Comparison of ENCODE assay signal across 14 cellular contexts in the genomic region with DNA sequence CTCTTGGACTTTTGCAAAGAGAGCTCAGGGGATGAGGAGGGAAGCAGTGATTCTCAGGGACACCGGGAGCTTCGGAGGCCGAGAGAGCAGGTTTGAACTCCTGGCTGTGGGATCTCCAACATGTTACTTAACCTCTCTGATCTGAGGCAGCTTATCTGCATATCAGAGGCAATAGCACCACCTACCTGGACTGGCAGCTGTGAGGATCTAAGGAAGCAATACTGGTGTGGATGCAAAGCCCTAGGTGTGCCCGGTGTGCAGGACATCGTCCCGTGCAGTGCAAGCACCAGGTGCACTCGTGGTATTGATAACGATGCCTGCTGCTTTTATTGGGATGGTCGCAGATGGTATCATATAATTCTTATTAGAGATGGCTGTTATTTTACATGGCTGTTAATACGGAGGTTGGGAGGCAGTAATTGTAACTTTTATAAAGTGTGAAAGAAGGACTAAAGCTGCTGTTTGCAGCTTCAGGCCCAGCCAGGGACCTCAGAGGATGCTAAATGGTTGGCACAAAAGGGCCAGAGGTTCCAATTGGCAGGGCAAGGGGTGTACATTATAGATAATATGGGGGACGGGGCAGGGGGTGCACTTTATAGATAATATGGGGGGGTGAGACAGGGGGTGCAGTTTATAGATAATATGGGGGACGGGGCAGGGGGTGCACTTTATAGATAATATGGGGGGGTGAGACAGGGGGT. TPM values are rescaled to one million over a fixed set of nuclear protein-coding genes. Genes with fewer than 3 reads are reported as not detected.
DNase-seq lines count a peak whose midpoint lies in the region; ATAC-seq and TF ChIP-seq lines count a peak whose summit lies in the region.
"Had no signal": no experiment of that assay in that cellular context is flagged by ENCODE, and none has a peak within 500 bp of the region (broad histone marks: within the 10 kb centered on the region; RNA-seq: fewer than 3 reads in every experiment).

No MANE protein-coding gene starts in this region.

- BruUV-seq in A673 (replicated peaks; lab: Mats Ljungman, UMichigan) = no TSS peak
- BruUV-seq in PC-9 (replicated peaks; lab: Mats Ljungman, UMichigan) = no TSS peak

- DNase-seq in A673 (ENCODE audit: low spot score) = no peak
- peak; percentile 39 for DNase-seq in ELR (ENCODE audit: low read depth)
- no peak for DNase-seq in PC-9
- DNase-seq in foreskin keratinocyte = peak in 1 of 2 donors; percentile 39
- DNase-seq in G401 (ENCODE audit: low spot score) = no peak
- DNase-seq in DMS79 treated with DMSO at 0.1 percent for 48 hours (lab: John Stamatoyannopoulos, UW) = no peak
- DNase-seq in upper lobe of left lung = no peak
- DNase-seq: COR-L47; effector CD4-positive, alpha-beta T cell; retina had no signal

- H3K27me3 ChIP-seq in A673 (replicated peaks; ENCODE audit: insufficient read depth, low read depth, low read length, poor library complexity) (no peaks in the 10 kb centered on the region), PC-9 (ENCODE audit: insufficient read depth, low read depth) (no peaks in the 10 kb centered on the region; the same call in 1 of the 2 replicates), foreskin keratinocyte (no peaks in the 10 kb centered on the region), upper lobe of left lung (no peaks in the 10 kb centered on the region)
- H3K27me3 ChIP-seq: heart left ventricle, tibial nerve had no signal

- H3K4me1 ChIP-seq in A673 (ENCODE audit: insufficient read depth, low read length, poor library complexity, severe bottlenecking) (no peaks in the 10 kb centered on the region), PC-9 (replicated peaks; ENCODE audit: insufficient read depth) (no peaks in the 10 kb centered on the region), foreskin keratinocyte (no peaks in the 10 kb centered on the region), upper lobe of left lung (peaks cover 0 to 6% (median 0%) of the 10 kb centered on the region in 4 donors)

- in situ Hi-C loops in G401 (cut with HindIII; ENCODE audit: low sequenced_read_pairs) = no loop called here

- H3K27ac ChIP-seq in A673 (ENCODE audit: low read depth, low read length, poor library complexity, severe bottlenecking) (no peak overlapping the region), PC-9 (no peak overlapping the region), foreskin keratinocyte (no peak overlapping the region), upper lobe of left lung (no peak overlapping the region)
- H3K27ac ChIP-seq: heart left ventricle, tibial nerve had no signal

- no peak overlapping the region for H3K4me2 ChIP-seq in PC-9

- no peak for TF ChIP-seq POLR2A in upper lobe of left lung (IDR thresholded peaks at IDR 0.05)

- TF ChIP-seq CTCF in A673 (conservative IDR thresholded peaks at IDR 0.05; ENCODE audit: low read depth, low read length) (peak; percentile 23; the same call in 1 of the 2 replicates), PC-9 (conservative IDR thresholded peaks at IDR 0.05) (peak; percentile 29; the same call in 1 of the 2 replicates), foreskin keratinocyte (conservative IDR thresholded peaks at IDR 0.05) (peak; percentile 62), upper lobe of left lung (IDR thresholded peaks at IDR 0.05) (no peak)

- intact Hi-C loops in A673 (cut with micrococcal nuclease; ENCODE audit: unreplicated experiment) (loop anchor here (2.0 kb wide), 1 partner anchor 208 kb away; no protein-coding TSS in a partner anchor), PC-9 (cut with micrococcal nuclease; ENCODE audit: unreplicated experiment) (loop anchor here (1.0 kb wide), 1 partner anchor 207 kb away; no protein-coding TSS in a partner anchor)

- CTCF ChIA-PET in A673 (lab: Charles Lee) = interaction anchor here (0.6 kb wide), 1 partner anchor 488 kb away, joined by 3 read pairs; no protein-coding TSS in a partner anchor
- CTCF ChIA-PET in PC-9 (lab: Charles Lee) = interaction anchor here (0.6 kb wide), 1 partner anchor 413 kb away, joined by 4 read pairs; no protein-coding TSS in a partner anchor

- POLR2A ChIA-PET in A673 (lab: Charles Lee; ENCODE audit: low non-redundant PET) (no interaction called here), PC-9 (lab: Charles Lee; ENCODE audit: unreplicated experiment) (interaction anchor here (0.5 kb wide), 1 partner anchor 154 kb away, joined by 7 read pairs; no protein-coding TSS in a partner anchor)

- peak; percentile 53 for ATAC-seq in foreskin keratinocyte
- no peak for ATAC-seq in upper lobe of left lung (ENCODE audit: low FRiP score in 2 of 2)
- ATAC-seq in HG02678 (IDR thresholded peaks at IDR 0.05; ENCODE audit: unreplicated experiment) = no peak

- 68 to 73% methylated on average over 11 to 12 of the region's 12 CpGs for WGBS in upper lobe of left lung, 2 donors

- no peaks in the 10 kb centered on the region for H3K9me2 ChIP-seq in PC-9 (ENCODE audit: insufficient read depth)

- H2AFZ ChIP-seq in PC-9 = no peak overlapping the region

- TF ChIP-seq EP300 in upper lobe of left lung (IDR thresholded peaks at IDR 0.05) = no peak

- no peak overlapping the region for H3K4me3 ChIP-seq in A673 (ENCODE audit: low read depth, low read length, poor library complexity, severe bottlenecking)
- H3K4me3 ChIP-seq in PC-9 = no peak overlapping the region
- no peak overlapping the region for H3K4me3 ChIP-seq in upper lobe of left lung
- H3K4me3 ChIP-seq: heart left ventricle, tibial nerve had no signal

- no peaks in the 10 kb centered on the region for H3K36me3 ChIP-seq in A673 (ENCODE audit: insufficient read depth, low read length, poor library complexity, severe bottlenecking)
- no peaks in the 10 kb centered on the region for H3K36me3 ChIP-seq in PC-9 (ENCODE audit: low read depth)
- no peaks in the 10 kb centered on the region for H3K36me3 ChIP-seq in upper lobe of left lung
- H3K36me3 ChIP-seq: heart left ventricle, tibial nerve had no signal

- H3F3A ChIP-seq in PC-9 (ENCODE audit: insufficient read depth, low read depth) = peaks cover 10% of the 10 kb centered on the region; the same call in 1 of the 2 replicates

- H3K9me3 ChIP-seq in A673 (ENCODE audit: low read depth, low read length, poor library complexity, severe bottlenecking) (no peaks in the 10 kb centered on the region), PC-9 (ENCODE audit: insufficient read depth, low read depth) (peaks cover 10% of the 10 kb centered on the region; the same call in 1 of the 2 replicates), upper lobe of left lung (peaks cover 0 to 7% (median 6%) of the 10 kb centered on the region in 4 donors)

- no peaks in the 10 kb centered on the region for H3K79me2 ChIP-seq in PC-9 (ENCODE audit: low read depth)

- no peaks in the 10 kb centered on the region for H4K20me1 ChIP-seq in PC-9 (ENCODE audit: insufficient read depth)

RNA-seq across cellular contexts. Expression of a gene that starts 14.9 kb away (rescaled TPM):
- total RNA-seq in A673 (2021) (33.6 and 37.6 TPM in 2 replicates), PC-9 (2021) (15.2 and 32.8 TPM in 2 replicates), foreskin keratinocyte (4.8 and 14.7 TPM in 2 replicates), upper lobe of left lung (10 to 100 TPM in 5 of 6 donors, 1 to 10 TPM in 1; 7.5 to 75.4 (median 27.4) TPM)
- polyA plus RNA-seq in foreskin keratinocyte = 2.9 and 6.2 TPM in 2 replicates
- total RNA-seq in G401 (2014; rRNA removed; shearing (Covaris generic)) = 0.37 and 0.58 TPM in 2 replicates
- polyA plus RNA-seq: IgD-negative memory B cell had no signal

Comparison
In these comparisons a context has a peak if more than half of its experiments do, and no peak if none do; other contexts are left out.
1. CTCF ChIP-seq: peak in A673 (single experiment), PC-9 (single experiment) and foreskin keratinocyte (single experiment); none in upper lobe of left lung (0 of 6).